Comparison of ENCODE assay signal across 21 cellular contexts in genomic region chr1:94130851-94131595, GRCh38. TPM values are rescaled to one million over a fixed set of nuclear protein-coding genes. Genes with fewer than 3 reads are reported as not detected.
DNase-seq lines count a peak whose midpoint lies in the region; TF ChIP-seq lines count a peak whose summit lies in the region.
"Had no signal": no experiment of that assay in that cellular context is flagged by ENCODE, and none has a peak within 500 bp of the region (broad histone marks: within the 10 kb centered on the region; RNA-seq: fewer than 3 reads in every experiment).

No MANE protein-coding gene starts in this region.

- no peak overlapping the region for H2AFZ ChIP-seq in mammary epithelial cell (ENCODE audit: low read depth, low read length)
- no peak overlapping the region for H2AFZ ChIP-seq in mesenchymal stem cell (ENCODE audit: low read depth, low read length)

- H3K27me3 ChIP-seq in mammary epithelial cell (ENCODE audit: insufficient read depth, low read length) (no peaks in the 10 kb centered on the region), breast epithelium (no peaks in the 10 kb centered on the region), endocrine pancreas (ENCODE audit: control insufficient read depth, insufficient read depth, low read length) (no peaks in the 10 kb centered on the region), mesenchymal stem cell (ENCODE audit: control insufficient read depth in 1 of 2, insufficient read depth in 1 of 2, low read length in 2 of 2) (no peaks in the 10 kb centered on the region)

- no TSS peak for BruUV-seq in mammary epithelial cell (replicated peaks; lab: Mats Ljungman, UMichigan)

- dilution Hi-C loops in mammary epithelial cell (cut with HindIII; ENCODE audit: low sequenced_read_pairs), result no loop called here

- H2BK15ac ChIP-seq in mesenchymal stem cell (ENCODE audit: low read depth, poor library complexity, severe bottlenecking), result no peak overlapping the region

- TF ChIP-seq CTCF in mammary epithelial cell (conservative IDR thresholded peaks at IDR 0.05 in 1 of 2, IDR thresholded peaks at IDR 0.05 in 1 of 2; ENCODE audit: extremely low read depth in 1 of 2, insufficient read depth in 1 of 2, low read depth in 1 of 2, low read length in 2 of 2), result no peak
- TF ChIP-seq CTCF in breast epithelium (IDR thresholded peaks at IDR 0.05), result no peak
- TF ChIP-seq CTCF in GM20000 (IDR thresholded peaks at IDR 0.05; ENCODE audit: extremely low read depth, missing control alignments), result no peak

- no peak for TF ChIP-seq POLR2A in breast epithelium (IDR thresholded peaks at IDR 0.05)

- H3K4me1 ChIP-seq in mammary epithelial cell (ENCODE audit: insufficient read depth, low read length) (no peaks in the 10 kb centered on the region), breast epithelium (no peaks in the 10 kb centered on the region), endocrine pancreas (ENCODE audit: control insufficient read depth, insufficient read depth, low read length) (no peaks in the 10 kb centered on the region), mesenchymal stem cell (ENCODE audit: control insufficient read depth, insufficient read depth, low read depth, low read length) (peaks cover 6% of the 10 kb centered on the region)

- DNase-seq in mammary epithelial cell (peak; percentile 48), breast epithelium (ENCODE audit: low spot score in 2 of 2) (no peak), mesenchymal stem cell (peak; percentile 55), GM20000 (ENCODE audit: low spot score) (no peak), LoVo (ENCODE audit: low spot score) (no peak), NAMALWA (ENCODE audit: low spot score) (no peak), COR-L47 (lab: John Stamatoyannopoulos, UW) (no peak)
- DNase-seq: activated B cell treated with CpG ODN at 0.5 μM for 24 hours; activated CD8-positive, alpha-beta memory T cell treated with anti-CD3 and anti-CD28 coated beads, Interleukin-2, amount 50 U/mL, for 4 hours; foreskin fibroblast; kidney; MV-4-11; naive thymus-derived CD8-positive, alpha-beta T cell; NCI-H2171 treated with DMSO at 0.1 percent for 48 hours; stimulated activated CD4-positive, alpha-beta T cell treated with anti-CD3 and anti-CD28 coated beads, Interleukin-12 subunit alpha, Interleukin-12 subunit beta, amount 100 ng/mL, for 4 hours; substantia nigra; SW 1271 had no signal

- H3K4ac ChIP-seq in mesenchymal stem cell (ENCODE audit: low read depth in 1 of 2, low read length in 2 of 2), result no peak overlapping the region

- intact Hi-C loops in mammary epithelial cell (cut with micrococcal nuclease) (no loop called here), breast epithelium (cut with DNase I; ENCODE audit: low total_unique reads) (no loop called here)

- no peak overlapping the region for H4K91ac ChIP-seq in mesenchymal stem cell (ENCODE audit: low read length)

- H3K36me3 ChIP-seq in mammary epithelial cell (ENCODE audit: insufficient read depth, low read length), result no peaks in the 10 kb centered on the region
- H3K36me3 ChIP-seq in breast epithelium, result no peaks in the 10 kb centered on the region
- H3K36me3 ChIP-seq in endocrine pancreas (ENCODE audit: control insufficient read depth, insufficient read depth, low read length), result no peaks in the 10 kb centered on the region
- H3K36me3 ChIP-seq in mesenchymal stem cell (ENCODE audit: control insufficient read depth in 1 of 2, insufficient read depth in 2 of 2, low read depth in 1 of 2, low read length in 2 of 2), result no peaks in the 10 kb centered on the region

- in situ Hi-C loops in mammary epithelial cell (cut with MboI; ENCODE audit: low sequenced_read_pairs in 2 of 2), result no loop called here

- H2AK5ac ChIP-seq in mesenchymal stem cell (ENCODE audit: low read length, severe bottlenecking), result no peak overlapping the region

- 67% methylated on average over 8 of the region's 8 CpGs for whole genome bisulfite sequencing in mammary epithelial cell (ENCODE audit: low coverage, missing lambda C conversion rate)
- WGBS in mesenchymal stem cell, result 87% methylated on average over 7 of the region's 8 CpGs

- H3K14ac ChIP-seq in mesenchymal stem cell (ENCODE audit: low read length in 2 of 2), result no peak overlapping the region

- no peak overlapping the region for H3K18ac ChIP-seq in mesenchymal stem cell (ENCODE audit: low read depth in 1 of 2, low read length in 2 of 2)

- CTCF ChIA-PET in mammary epithelial cell (lab: Charles Lee; ENCODE audit: low non-redundant PET), result no interaction called here

- no peak overlapping the region for H3K23ac ChIP-seq in mesenchymal stem cell (ENCODE audit: low read length in 2 of 2)

- no peak overlapping the region for H2BK12ac ChIP-seq in mesenchymal stem cell (ENCODE audit: low read length in 2 of 2)

- H3K79me1 ChIP-seq in mesenchymal stem cell (replicated peaks; ENCODE audit: low read length, poor library complexity, severe bottlenecking), result no peaks in the 10 kb centered on the region

- H4K20me1 ChIP-seq in mammary epithelial cell (ENCODE audit: insufficient read depth, low read length), result no peaks in the 10 kb centered on the region

- no peaks in the 10 kb centered on the region for H3K9me3 ChIP-seq in mammary epithelial cell (replicated peaks; ENCODE audit: insufficient read depth, low read length)
- H3K9me3 ChIP-seq in breast epithelium, result peaks cover 0 to 3% of the 10 kb centered on the region in 2 donors
- H3K9me3 ChIP-seq in endocrine pancreas (ENCODE audit: control insufficient read depth, low read length), result no peaks in the 10 kb centered on the region
- H3K9me3 ChIP-seq in mesenchymal stem cell (ENCODE audit: control insufficient read depth, low read length), result no peaks in the 10 kb centered on the region

- H3K9ac ChIP-seq in mammary epithelial cell (ENCODE audit: insufficient read depth, low read length), result no peak overlapping the region
- H3K9ac ChIP-seq in endocrine pancreas (ENCODE audit: control insufficient read depth, insufficient read depth, low read length), result no peak overlapping the region
- no peak overlapping the region for H3K9ac ChIP-seq in mesenchymal stem cell (ENCODE audit: low read length)

- no peak overlapping the region for H2BK5ac ChIP-seq in mesenchymal stem cell (ENCODE audit: low read depth, low read length, poor library complexity, severe bottlenecking)

- no peak overlapping the region for H2BK120ac ChIP-seq in mesenchymal stem cell (ENCODE audit: low read depth, low read length)

- no peak overlapping the region for H3K4me2 ChIP-seq in mammary epithelial cell (ENCODE audit: insufficient read depth, low read depth, low read length)
- peak overlapping the region; percentile 15 for H3K4me2 ChIP-seq in mesenchymal stem cell (ENCODE audit: low read length, poor library complexity, severe bottlenecking)

- no peak overlapping the region for H3K27ac ChIP-seq in mammary epithelial cell (ENCODE audit: insufficient read depth, low read depth, low read length)
- H3K27ac ChIP-seq in breast epithelium, result no peak overlapping the region
- H3K27ac ChIP-seq in mesenchymal stem cell (ENCODE audit: low read length, poor library complexity, severe bottlenecking), result peak overlapping the region; percentile 68
- H3K27ac ChIP-seq: 22Rv1, coronary artery had no signal

- no peak overlapping the region for H4K8ac ChIP-seq in mesenchymal stem cell (ENCODE audit: low read length)

- H3K79me2 ChIP-seq in mammary epithelial cell (ENCODE audit: insufficient read depth, low read length), result no peaks in the 10 kb centered on the region

- H3K4me3 ChIP-seq in mammary epithelial cell (replicated peaks in 1 of 3; ENCODE audit: insufficient read depth in 1 of 3, low read depth in 2 of 3, low read length in 3 of 3) (no peak overlapping the region), breast epithelium (no peak overlapping the region), endocrine pancreas (ENCODE audit: control insufficient read depth, insufficient read depth, low read length) (peak overlapping the region; percentile 38), mesenchymal stem cell (ENCODE audit: insufficient read depth in 1 of 2, low read depth in 1 of 2, low read length in 2 of 2) (no peak overlapping the region)
- H3K4me3 ChIP-seq: coronary artery had no signal

RNA-seq across cellular contexts. Expression of gene ABCA4, which starts 10.1 kb away (rescaled TPM):
- total RNA-seq in mammary epithelial cell (1 to 10 TPM in 1 of 2 donors, under 1 TPM in 1; 0.56 to 1.7 TPM), breast epithelium (1 to 10 TPM in 2 of 3 donors, under 1 TPM in 1; 0.16 to 3.5 (median 1.3) TPM)
- polyA plus RNA-seq in mammary epithelial cell, result 0.29 TPM
- polyA minus RNA-seq in mammary epithelial cell, result not detected
- polyA plus RNA-seq in mesenchymal stem cell (2013, experiment 1 of 2), result 0.12 TPM
- polyA plus RNA-seq in mesenchymal stem cell (2013, experiment 2 of 2), result 0.04 TPM
- total RNA-seq: activated B cell treated with CpG ODN at 0.5 μM for 24 hours; activated naive CD4-positive, alpha-beta T cell treated with anti-CD3 and anti-CD28 coated beads, Interleukin-2, amount 50 U/mL, for 72 hours; naive thymus-derived CD8-positive, alpha-beta T cell had no signal
- polyA plus RNA-seq: naive thymus-derived CD8-positive, alpha-beta T cell had no signal

Comparison
In these comparisons a context has a peak if more than half of its experiments do, and no peak if none do; other contexts are left out.
1. DNase-seq: peak in mammary epithelial cell (single experiment) and mesenchymal stem cell (single experiment); none in breast epithelium (0 of 2), GM20000 (single experiment), LoVo (single experiment), NAMALWA (single experiment) and COR-L47 (single experiment).